ENCODE assay signal across 1 cellular context in the genomic region with DNA sequence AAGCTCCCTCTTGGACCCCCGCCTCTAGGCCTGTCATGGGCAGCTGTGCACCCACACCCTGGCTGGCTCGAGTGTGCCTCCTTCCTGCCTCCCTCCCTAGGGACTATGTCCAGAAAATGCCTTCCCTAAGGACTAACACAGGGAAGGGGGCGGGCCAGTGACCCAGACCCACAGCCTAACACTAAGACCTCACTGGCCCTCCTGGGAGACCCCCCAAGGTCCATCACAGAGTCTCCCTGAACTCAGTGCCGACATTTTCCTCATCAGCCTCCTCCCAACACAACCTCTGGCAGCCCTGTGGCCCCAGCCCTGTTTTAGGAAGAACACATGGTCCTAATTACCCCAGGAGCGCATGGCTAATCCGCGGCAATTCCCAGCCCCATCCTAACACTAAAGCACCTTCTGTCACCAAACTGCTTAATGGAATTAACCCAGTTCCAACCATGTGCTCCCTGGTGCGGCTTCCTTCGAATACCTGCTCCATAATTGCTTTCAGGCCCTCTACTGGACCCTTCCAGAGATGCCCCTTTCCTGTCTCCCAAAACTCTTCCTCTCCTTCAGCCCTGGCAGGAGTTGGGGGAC.
TF ChIP-seq lines count a peak whose summit lies in the region.

No MANE protein-coding gene starts in this region.

TF ChIP-seq in H1, 55 proteins besides CTCF, POLR2A, EP300 and RAD21:
- TF ChIP-seq CREB1 (IDR thresholded peaks at IDR 0.05) = no peak
- TF ChIP-seq EGR1 (IDR thresholded peaks at IDR 0.05; ENCODE audit: borderline replicate concordance, low read depth, low read length) = no peak
- TF ChIP-seq JUN (IDR thresholded peaks at IDR 0.05; ENCODE audit: low read depth, low read length) = no peak
- no peak for TF ChIP-seq RXRA (IDR thresholded peaks at IDR 0.05; ENCODE audit: insufficient read depth, low read depth, low read length)
- no peak for TF ChIP-seq KDM1A (IDR thresholded peaks at IDR 0.05; ENCODE audit: borderline replicate concordance, low read length)
- TF ChIP-seq, protein P1, sequence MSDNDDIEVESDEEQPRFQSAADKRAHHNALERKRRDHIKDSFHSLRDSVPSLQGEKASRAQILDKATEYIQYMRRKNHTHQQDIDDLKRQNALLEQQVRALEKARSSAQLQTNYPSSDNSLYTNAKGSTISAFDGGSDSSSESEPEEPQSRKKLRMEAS (IDR thresholded peaks at IDR 0.05) = peak; percentile 25; the same call in 1 of the 2 replicates
- no peak for TF ChIP-seq CBX5 (IDR thresholded peaks at IDR 0.05; ENCODE audit: low read depth, low read length)
TF ChIP-seq in H1: peak in this region for 1.
